In genomic region chr1:162926906-162927305, GRCh38 we compare ENCODE assay signal across 15 cellular contexts.
"Had no signal": no experiment of that assay in that cellular context is flagged by ENCODE, and none has a peak within 500 bp of the region (broad histone marks: within the 10 kb centered on the region; RNA-seq: fewer than 3 reads in every experiment).

No MANE protein-coding gene starts in this region.

- ATAC-seq: T-cell had no signal

- H3K9ac ChIP-seq: SK-N-SH had no signal

- DNase-seq: KBM-7, NCI-H1092, NCI-H1105 treated with DMSO at 0.1 percent for 48 hours, NCI-H1417 treated with DMSO at 0.1 percent for 48 hours, NCI-H1694, NCI-H1930, NCI-H2107, NCI-H524, NCI-H526 treated with DMSO at 0.1 percent for 48 hours, SHP77, SK-N-SH, SW 1271, T-cell had no signal

- H3K4me2 ChIP-seq: SK-N-SH had no signal

- H3K9me2 ChIP-seq: SK-N-SH had no signal

- H3K27ac ChIP-seq: HL-60, RWPE1 had no signal

- H3K9me3 ChIP-seq: SK-N-SH had no signal
